Comparison of ENCODE assay signal across 7 cellular contexts in the genomic region with DNA sequence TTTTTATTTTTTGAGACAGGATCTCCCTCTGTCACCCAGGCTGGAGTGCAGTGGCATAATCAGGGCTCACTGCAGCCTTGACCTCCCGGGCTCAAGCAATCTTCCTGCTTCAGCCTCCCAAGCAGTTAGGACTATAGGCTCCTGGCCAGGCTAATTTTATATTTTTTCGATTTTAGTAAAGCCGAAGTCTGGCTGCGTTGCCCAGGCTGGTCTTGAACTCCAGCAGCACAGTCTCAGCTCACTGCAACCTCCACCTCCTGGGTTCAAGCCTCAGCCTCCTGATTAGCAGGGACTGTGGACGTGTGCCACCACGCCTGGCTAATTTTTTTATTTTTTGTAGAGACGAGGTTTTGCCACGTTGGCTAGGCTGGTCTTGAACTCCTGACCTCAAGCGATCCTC.
DNase-seq lines count a peak whose midpoint lies in the region; ATAC-seq and TF ChIP-seq lines count a peak whose summit lies in the region.
"Not testable (repeated sequence)": the region's sequence is repeated elsewhere in the genome, so short reads cannot be mapped to it uniquely, and the experiment has no call there.

No MANE protein-coding gene starts in this region.

- TF ChIP-seq CTCF in HFFc6 (IDR thresholded peaks at IDR 0.05); PC-3 (conservative IDR thresholded peaks at IDR 0.05; ENCODE audit: low read depth, low read length); ascending aorta (IDR thresholded peaks at IDR 0.05); heart right ventricle (IDR thresholded peaks at IDR 0.05); osteoblast (IDR thresholded peaks at IDR 0.05; ENCODE audit: extremely low read depth, low read depth, low read length); sigmoid colon (IDR thresholded peaks at IDR 0.05): not testable (repeated sequence)

- intact Hi-C loops in PC-3 (cut with micrococcal nuclease); ascending aorta (cut with DNase I); heart right ventricle (cut with DNase I): not testable (repeated sequence)
- intact Hi-C loops in sigmoid colon (cut with DNase I) = loop anchor here (5.0 kb wide), 1 partner anchor 225 kb away; a partner anchor contains a TSS

- not testable (repeated sequence) for H3K79me2 ChIP-seq in PC-3 (ENCODE audit: low read length); osteoblast (ENCODE audit: insufficient read depth, low read length)

- CTCF ChIA-PET in PC-3 (lab: Charles Lee) = not testable (repeated sequence)

- TF ChIP-seq EP300 in sigmoid colon (IDR thresholded peaks at IDR 0.05) = not testable (repeated sequence)

- not testable (repeated sequence) for H3F3A ChIP-seq in PC-3 (ENCODE audit: low read length, unreplicated experiment)

- not testable (repeated sequence) for H3K9me3 ChIP-seq in BLaER1; PC-3 (ENCODE audit: low read length); ascending aorta; heart right ventricle; osteoblast (ENCODE audit: low read depth, low read length); sigmoid colon

- H3K4me3 Mint-ChIP-seq in HFFc6 = peak overlapping the region; percentile 62; the same call in 1 of the 2 replicates

- peaks cover 30% of the 10 kb centered on the region for H3K36me3 ChIP-seq in BLaER1
- not testable (repeated sequence) for H3K36me3 ChIP-seq in PC-3 (ENCODE audit: low read depth, low read length); ascending aorta; heart right ventricle; osteoblast (ENCODE audit: insufficient read depth, low read length); sigmoid colon

- not testable (repeated sequence) for BruUV-seq in PC-3 (replicated peaks; lab: Mats Ljungman, UMichigan)

- POLR2A ChIA-PET in PC-3 (lab: Charles Lee; ENCODE audit: unreplicated experiment) = not testable (repeated sequence)

- H3K27ac Mint-ChIP-seq in HFFc6 = peak overlapping the region; percentile 90; the same call in 1 of the 2 replicates

- not testable (repeated sequence) for H3K9me3 Mint-ChIP-seq in HFFc6

- 0 out of 2 replicates have a peak overlapping the region, but pooled peaks have one; percentile 22 for H3K27ac ChIP-seq in BLaER1
- H3K27ac ChIP-seq in PC-3 (ENCODE audit: low read length) = peak overlapping the region; percentile 54; the same call in 1 of the 2 replicates
- peak overlapping the region; percentile 13 to 72 for H3K27ac ChIP-seq in ascending aorta
- H3K27ac ChIP-seq in heart right ventricle = peak overlapping the region in 6 of 10 donors; percentile 31 to 82 (median 56)
- peak overlapping the region; percentile 72 for H3K27ac ChIP-seq in osteoblast (ENCODE audit: low read depth, low read length)
- peak overlapping the region in 1 of 4 donors; percentile 52 for H3K27ac ChIP-seq in sigmoid colon

- not testable (repeated sequence) for H3K9ac ChIP-seq in BLaER1; PC-3 (ENCODE audit: low read length)

- not testable (repeated sequence) for H3K27me3 Mint-ChIP-seq in HFFc6 (ENCODE audit: insufficient read depth)

- WGBS in heart right ventricle, 2 donors = 80 to 86% methylated on average over 9 of the region's 9 CpGs
- WGBS in sigmoid colon, 2 donors = 85 to 87% methylated on average over 9 of the region's 9 CpGs

- H3K4me3 ChIP-seq in BLaER1; PC-3 (ENCODE audit: low read length); ascending aorta; heart right ventricle; osteoblast (ENCODE audit: insufficient read depth, low read length); sigmoid colon: not testable (repeated sequence)

- peaks cover 90% of the 10 kb centered on the region for H3K4me1 ChIP-seq in BLaER1
- H3K4me1 ChIP-seq in PC-3 (ENCODE audit: insufficient read depth, low read length) = peaks cover 11% of the 10 kb centered on the region
- peaks cover 2 to 18% of the 10 kb centered on the region in 2 donors for H3K4me1 ChIP-seq in ascending aorta
- H3K4me1 ChIP-seq in heart right ventricle = peaks cover 9 to 67% (median 30%) of the 10 kb centered on the region in 9 donors
- H3K4me1 ChIP-seq in osteoblast (ENCODE audit: insufficient read depth, low read length) = peaks cover 44% of the 10 kb centered on the region
- H3K4me1 ChIP-seq in sigmoid colon = peaks cover 0 to 35% (median 19%) of the 10 kb centered on the region in 4 donors

- TF ChIP-seq POLR2A in sigmoid colon (IDR thresholded peaks at IDR 0.05) = not testable (repeated sequence)

- H3K4me1 Mint-ChIP-seq in HFFc6 (ENCODE audit: low read depth) = peaks cover 67% of the 10 kb centered on the region

- not testable (repeated sequence) for H3K9me2 ChIP-seq in PC-3 (replicated peaks; ENCODE audit: low read length)

- H2AFZ ChIP-seq in PC-3 (ENCODE audit: low read length); osteoblast (ENCODE audit: low read length): not testable (repeated sequence)

- not testable (repeated sequence) for H3K27me3 ChIP-seq in BLaER1; PC-3 (ENCODE audit: low read length); ascending aorta; heart right ventricle; osteoblast (ENCODE audit: insufficient read depth, low read length); sigmoid colon

- peaks cover 11% of the 10 kb centered on the region for H3K36me3 Mint-ChIP-seq in HFFc6 (ENCODE audit: low read depth)

- not testable (repeated sequence) for H4K20me1 ChIP-seq in BLaER1; PC-3 (ENCODE audit: low read length)
- H4K20me1 ChIP-seq in osteoblast (ENCODE audit: insufficient read depth, low read length) = peaks cover 31% of the 10 kb centered on the region

- not testable (repeated sequence) for H3K4me2 ChIP-seq in BLaER1; PC-3 (ENCODE audit: low read length); osteoblast (ENCODE audit: insufficient read depth, low read length)

- ATAC-seq in PC-3, heart right ventricle: not testable (repeated sequence)

- DNase-seq in HFFc6; PC-3; heart right ventricle; osteoblast (ENCODE audit: insufficient read length, low spot score, missing footprints): not testable (repeated sequence)
- DNase-seq in ascending aorta (ENCODE audit: low spot score in 2 of 2) (peak in 1 of 2 donors; percentile 34), sigmoid colon (peak; percentile 18)
